ENCODE assay signal across 14 cellular contexts in genomic region chr3:58287354-58287753, GRCh38.
"Had no signal": no experiment of that assay in that cellular context is flagged by ENCODE, and none has a peak within 500 bp of the region (broad histone marks: within the 10 kb centered on the region; RNA-seq: fewer than 3 reads in every experiment).

No MANE protein-coding gene starts in this region.

- H3K4me3 ChIP-seq: hepatocyte, lung, sigmoid colon, thoracic aorta had no signal

- H3K36me3 ChIP-seq: brain microvascular endothelial cell, neutrophil had no signal

- H3K27me3 ChIP-seq: brain microvascular endothelial cell, foreskin keratinocyte, hepatocyte, neutrophil, sigmoid colon had no signal

- DNase-seq: activated CD4-positive, alpha-beta T cell treated with anti-CD3 and anti-CD28 coated beads, Interleukin-2, amount 10 ng/mL, durations not matched to agents 24 days and 14 days; activated naive CD4-positive, alpha-beta T cell treated with anti-CD3 and anti-CD28 coated beads for 36 hours; brain microvascular endothelial cell; foreskin keratinocyte; left cardiac atrium; naive thymus-derived CD4-positive, alpha-beta T cell; sigmoid colon; stimulated activated CD4-positive, alpha-beta T cell treated with anti-CD3 and anti-CD28 coated beads, Interleukin-12 subunit alpha, Interleukin-12 subunit beta, amount 100 ng/mL, for 4 hours; stimulated activated naive CD4-positive, alpha-beta T cell treated with Interleukin-2 at 50 U/mL for 16 hours; T-helper 17 cell had no signal

- H3K4me1 ChIP-seq: foreskin keratinocyte, sigmoid colon had no signal

- ATAC-seq: foreskin keratinocyte; naive thymus-derived CD4-positive, alpha-beta T cell; T-helper 17 cell had no signal

- H3K9me3 ChIP-seq: neutrophil, sigmoid colon, thoracic aorta had no signal

- H3K27ac ChIP-seq: brain microvascular endothelial cell, foreskin keratinocyte, hepatocyte, neutrophil, sigmoid colon, thoracic aorta had no signal
